ENCODE assay signal across 15 cellular contexts in the genomic region with DNA sequence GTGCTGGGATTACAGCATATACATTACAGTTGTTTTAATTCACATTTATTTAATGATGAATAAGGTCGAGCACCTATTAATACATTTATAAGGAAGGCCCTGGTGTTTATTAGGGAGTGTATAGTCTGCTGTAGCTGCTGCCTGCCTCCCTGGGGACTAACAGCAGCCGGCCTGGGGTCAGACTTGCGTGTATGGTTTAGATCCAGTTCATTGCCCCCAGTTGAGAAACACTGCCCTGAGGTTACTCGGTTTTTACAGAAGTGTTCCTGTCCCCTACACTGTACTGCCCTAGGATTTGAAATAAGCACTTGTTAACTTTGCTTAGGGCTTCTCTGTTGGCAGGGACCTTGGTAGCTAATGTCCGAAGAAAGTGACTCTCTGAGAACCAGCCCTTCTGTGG.
"Had no signal": no experiment of that assay in that cellular context is flagged by ENCODE, and none has a peak within 500 bp of the region (broad histone marks: within the 10 kb centered on the region; RNA-seq: fewer than 3 reads in every experiment).

No MANE protein-coding gene starts in this region.

- H3K4me3 ChIP-seq: lung, spleen had no signal

- DNase-seq: activated CD4-positive, alpha-beta T cell treated with anti-CD3 and anti-CD28 coated beads, Interleukin-2, amount 50 U/mL, for 48 hours; activated gamma-delta T cell treated with Interleukin-2 at 50 U/mL for 16 hours; cerebellar nuclear complex; effector CD4-positive, alpha-beta T cell; hypothalamus; islet precursor cell; left colon; nucleus accumbens; posterior cingulate gyrus; spleen; stimulated activated CD4-positive, alpha-beta T cell treated with anti-CD3 and anti-CD28 coated beads, Interleukin-4, amount 100 ng/mL, for 4 hours; stimulated activated naive CD4-positive, alpha-beta T cell; WERI-Rb-1 had no signal

- H3K27me3 ChIP-seq: spleen had no signal

- FAIRE-seq: bronchial epithelial cell had no signal

- ATAC-seq: left colon had no signal

- H3K27ac ChIP-seq: WERI-Rb-1 had no signal

- H3K9me3 ChIP-seq: spleen had no signal
